Comparison of ENCODE assay signal across 16 cellular contexts in genomic region chr12:120814203-120814902, GRCh38.
"Had no signal": no experiment of that assay in that cellular context is flagged by ENCODE, and none has a peak within 500 bp of the region (broad histone marks: within the 10 kb centered on the region; RNA-seq: fewer than 3 reads in every experiment).

No MANE protein-coding gene starts in this region.

- DNase-seq: activated CD4-positive, alpha-beta memory T cell treated with anti-CD3 and anti-CD28 coated beads for 36 hours; activated CD4-positive, alpha-beta T cell treated with anti-CD3 and anti-CD28 coated beads for 1 hour; esophagus squamous epithelium; hippocampal formation; kidney; left lung; mammary epithelial cell; natural killer cell; posterior cingulate gyrus; retina; stimulated activated naive B cell treated with anti-CD40 and anti-IgM and Interleukin-4, amounts not matched to agents 10 μg/mL and 1 μg/mL and 100 μg/mL, for 72 hours; T-cell; T-helper 9 cell; tibial artery had no signal

- H3K9me3 ChIP-seq: esophagus squamous epithelium, left lung, tibial artery had no signal

- H3K27me3 Mint-ChIP-seq: activated CD4-positive, alpha-beta memory T cell treated with anti-CD3 and anti-CD28 coated beads for 36 hours; stimulated activated naive B cell treated with anti-CD40 and anti-IgM and Interleukin-4, amounts not matched to agents 10 μg/mL and 1 μg/mL and 100 μg/mL, for 72 hours; T-cell had no signal

- ATAC-seq: left lung; natural killer cell; stimulated activated naive B cell treated with anti-CD40 and anti-IgM and Interleukin-4, amounts not matched to agents 10 μg/mL and 1 μg/mL and 100 μg/mL, for 72 hours; T-cell had no signal

- H3K36me3 Mint-ChIP-seq: natural killer cell had no signal

- H3K27ac Mint-ChIP-seq: activated CD4-positive, alpha-beta memory T cell treated with anti-CD3 and anti-CD28 coated beads for 36 hours; activated T-helper 1 cell treated with anti-CD3 and anti-CD28 coated beads, Interleukin-12 subunit alpha, Interleukin-12 subunit beta, Interleukin-2, Interleukin-4 antibody, amounts not matched to agents 30 ng/mL and 10 ng/mL and 1 ng/mL, durations not matched to agents 14 hours and 24 hours and 36 hours; natural killer cell; stimulated activated naive B cell treated with anti-CD40 and anti-IgM and Interleukin-4, amounts not matched to agents 10 μg/mL and 1 μg/mL and 100 μg/mL, for 72 hours had no signal

- H3K9me3 Mint-ChIP-seq: activated CD4-positive, alpha-beta memory T cell treated with anti-CD3 and anti-CD28 coated beads for 36 hours; activated T-helper 1 cell treated with anti-CD3 and anti-CD28 coated beads, Interleukin-12 subunit alpha, Interleukin-12 subunit beta, Interleukin-2, Interleukin-4 antibody, amounts not matched to agents 30 ng/mL and 10 ng/mL and 1 ng/mL, durations not matched to agents 14 hours and 24 hours and 36 hours; natural killer cell; stimulated activated naive B cell treated with anti-CD40 and anti-IgM and Interleukin-4, amounts not matched to agents 10 μg/mL and 1 μg/mL and 100 μg/mL, for 72 hours; T-cell had no signal

- H3K4me3 ChIP-seq: cardiac muscle cell, esophagus squamous epithelium, left lung, tibial artery had no signal

- H3K27me3 ChIP-seq: cardiac muscle cell, esophagus squamous epithelium, left lung, tibial artery had no signal

- H3K4me3 Mint-ChIP-seq: activated CD4-positive, alpha-beta memory T cell treated with anti-CD3 and anti-CD28 coated beads for 36 hours; activated T-helper 1 cell treated with anti-CD3 and anti-CD28 coated beads, Interleukin-12 subunit alpha, Interleukin-12 subunit beta, Interleukin-2, Interleukin-4 antibody, amounts not matched to agents 30 ng/mL and 10 ng/mL and 1 ng/mL, durations not matched to agents 14 hours and 24 hours and 36 hours; natural killer cell; stimulated activated naive B cell treated with anti-CD40 and anti-IgM and Interleukin-4, amounts not matched to agents 10 μg/mL and 1 μg/mL and 100 μg/mL, for 72 hours; T-cell had no signal

- H3K27ac ChIP-seq: esophagus squamous epithelium, left lung, tibial artery had no signal
